Comparison of ENCODE assay signal across 2 cellular contexts in the genomic region with DNA sequence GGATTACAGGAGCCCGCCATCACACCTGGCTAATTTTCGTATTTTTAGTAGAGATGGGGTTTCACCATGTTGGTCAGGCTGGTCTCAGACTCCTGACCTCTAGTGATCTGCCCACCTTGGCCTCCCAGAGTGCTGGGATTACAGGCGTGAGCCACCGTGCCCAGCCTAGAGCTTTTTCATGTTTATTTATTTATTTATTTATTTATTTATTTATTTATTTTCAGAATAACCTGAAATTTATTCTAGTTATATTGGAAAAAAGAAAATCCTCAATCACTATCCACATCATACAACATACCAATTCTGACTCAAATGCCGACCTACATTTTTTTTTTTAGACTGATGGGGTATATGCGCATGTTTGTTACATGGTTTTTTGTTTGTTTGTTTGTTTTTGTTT.
TF ChIP-seq lines count a peak whose summit lies in the region.
"Not testable (repeated sequence)": the region's sequence is repeated elsewhere in the genome, so short reads cannot be mapped to it uniquely, and the experiment has no call there.

No MANE protein-coding gene starts in this region.

- TF ChIP-seq CTCF in HEK293 (tag by site-specific recombination; IDR thresholded peaks at IDR 0.05) = not testable (repeated sequence)

- not testable (repeated sequence) for H3K4me1 ChIP-seq in HEK293 (ENCODE audit: control insufficient read depth, insufficient read depth, low read length)

- not testable (repeated sequence) for H3K4me3 ChIP-seq in HEK293 (ENCODE audit: low read depth, low read length)

- H3K27ac ChIP-seq in HEK293 (ENCODE audit: extremely low read depth, low read depth, low read length) = not testable (repeated sequence)
- H3K27ac ChIP-seq in KOPT-K1 (ENCODE audit: low read depth, low read length, poor library complexity, severe bottlenecking) = peak overlapping the region; percentile 99

- POLR2A ChIA-PET in HEK293 (lab: Yijun Ruan, JAX) = not testable (repeated sequence)

- not testable (repeated sequence) for H3K9me3 ChIP-seq in HEK293 (ENCODE audit: control insufficient read depth, insufficient read depth, low read depth, low read length); KOPT-K1 (ENCODE audit: insufficient read depth, low read length, poor library complexity, severe bottlenecking)

- CTCF ChIA-PET in HEK293 (lab: Yijun Ruan, JAX) = not testable (repeated sequence)

- H3K36me3 ChIP-seq in HEK293 (ENCODE audit: control insufficient read depth in 2 of 2, insufficient read depth in 1 of 2, low read length in 2 of 2); KOPT-K1 (ENCODE audit: insufficient read depth, low read length): not testable (repeated sequence)

TF ChIP-seq in HEK293, 187 proteins besides CTCF, POLR2A, EP300 and RAD21:
- TF ChIP-seq ZNF394 (tag by site-specific recombination; IDR thresholded peaks at IDR 0.05; ENCODE audit: borderline replicate concordance) = peak; percentile 75; the same call in 1 of the 2 replicates
- TF ChIP-seq ZNF623 (tag by site-specific recombination; IDR thresholded peaks at IDR 0.05) = peak; percentile 49
- peak; percentile 26; the same call in 1 of the 2 replicates for TF ChIP-seq ZNF140 (tag by site-specific recombination; IDR thresholded peaks at IDR 0.05)
- peak; percentile 33; the same call in 1 of the 2 replicates for TF ChIP-seq ZNF433 (tag by site-specific recombination; IDR thresholded peaks at IDR 0.05; ENCODE audit: low read depth)
- peak; percentile 51 for TF ChIP-seq ZNF426 (tag by site-specific recombination; IDR thresholded peaks at IDR 0.05)
- TF ChIP-seq, protein P1, sequence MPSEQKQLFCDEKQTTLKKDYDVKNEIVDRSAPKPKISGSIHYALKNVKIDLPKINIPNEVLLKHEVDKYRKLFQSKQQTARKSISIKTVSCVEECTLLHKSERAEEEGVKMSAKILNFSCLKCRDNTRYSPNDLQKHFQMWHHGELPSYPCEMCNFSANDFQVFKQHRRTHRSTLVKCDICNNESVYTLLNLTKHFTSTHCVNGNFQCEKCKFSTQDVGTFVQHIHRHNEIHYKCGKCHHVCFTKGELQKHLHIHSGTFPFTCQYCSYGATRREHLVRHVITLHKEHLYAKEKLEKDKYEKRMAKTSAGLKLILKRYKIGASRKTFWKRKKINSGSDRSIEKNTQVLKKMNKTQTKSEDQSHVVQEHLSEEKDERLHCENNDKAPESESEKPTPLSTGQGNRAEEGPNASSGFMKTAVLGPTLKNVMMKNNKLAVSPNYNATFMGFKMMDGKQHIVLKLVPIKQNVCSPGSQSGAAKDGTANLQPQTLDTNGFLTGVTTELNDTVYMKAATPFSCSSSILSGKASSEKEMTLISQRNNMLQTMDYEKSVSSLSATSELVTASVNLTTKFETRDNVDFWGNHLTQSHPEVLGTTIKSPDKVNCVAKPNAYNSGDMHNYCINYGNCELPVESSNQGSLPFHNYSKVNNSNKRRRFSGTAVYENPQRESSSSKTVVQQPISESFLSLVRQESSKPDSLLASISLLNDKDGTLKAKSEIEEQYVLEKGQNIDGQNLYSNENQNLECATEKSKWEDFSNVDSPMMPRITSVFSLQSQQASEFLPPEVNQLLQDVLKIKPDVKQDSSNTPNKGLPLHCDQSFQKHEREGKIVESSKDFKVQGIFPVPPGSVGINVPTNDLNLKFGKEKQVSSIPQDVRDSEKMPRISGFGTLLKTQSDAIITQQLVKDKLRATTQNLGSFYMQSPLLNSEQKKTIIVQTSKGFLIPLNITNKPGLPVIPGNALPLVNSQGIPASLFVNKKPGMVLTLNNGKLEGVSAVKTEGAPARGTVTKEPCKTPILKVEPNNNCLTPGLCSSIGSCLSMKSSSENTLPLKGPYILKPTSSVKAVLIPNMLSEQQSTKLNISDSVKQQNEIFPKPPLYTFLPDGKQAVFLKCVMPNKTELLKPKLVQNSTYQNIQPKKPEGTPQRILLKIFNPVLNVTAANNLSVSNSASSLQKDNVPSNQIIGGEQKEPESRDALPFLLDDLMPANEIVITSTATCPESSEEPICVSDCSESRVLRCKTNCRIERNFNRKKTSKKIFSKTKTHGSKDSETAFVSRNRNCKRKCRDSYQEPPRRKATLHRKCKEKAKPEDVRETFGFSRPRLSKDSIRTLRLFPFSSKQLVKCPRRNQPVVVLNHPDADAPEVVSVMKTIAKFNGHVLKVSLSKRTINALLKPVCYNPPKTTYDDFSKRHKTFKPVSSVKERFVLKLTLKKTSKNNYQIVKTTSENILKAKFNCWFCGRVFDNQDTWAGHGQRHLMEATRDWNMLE (tag by site-specific recombination; conservative IDR thresholded peaks at IDR 0.05; ENCODE audit: low read depth) = peak; percentile 70
- TF ChIP-seq ZBTB8A (tag by site-specific recombination; IDR thresholded peaks at IDR 0.05) = peak; percentile 50
- TF ChIP-seq, protein P2, sequence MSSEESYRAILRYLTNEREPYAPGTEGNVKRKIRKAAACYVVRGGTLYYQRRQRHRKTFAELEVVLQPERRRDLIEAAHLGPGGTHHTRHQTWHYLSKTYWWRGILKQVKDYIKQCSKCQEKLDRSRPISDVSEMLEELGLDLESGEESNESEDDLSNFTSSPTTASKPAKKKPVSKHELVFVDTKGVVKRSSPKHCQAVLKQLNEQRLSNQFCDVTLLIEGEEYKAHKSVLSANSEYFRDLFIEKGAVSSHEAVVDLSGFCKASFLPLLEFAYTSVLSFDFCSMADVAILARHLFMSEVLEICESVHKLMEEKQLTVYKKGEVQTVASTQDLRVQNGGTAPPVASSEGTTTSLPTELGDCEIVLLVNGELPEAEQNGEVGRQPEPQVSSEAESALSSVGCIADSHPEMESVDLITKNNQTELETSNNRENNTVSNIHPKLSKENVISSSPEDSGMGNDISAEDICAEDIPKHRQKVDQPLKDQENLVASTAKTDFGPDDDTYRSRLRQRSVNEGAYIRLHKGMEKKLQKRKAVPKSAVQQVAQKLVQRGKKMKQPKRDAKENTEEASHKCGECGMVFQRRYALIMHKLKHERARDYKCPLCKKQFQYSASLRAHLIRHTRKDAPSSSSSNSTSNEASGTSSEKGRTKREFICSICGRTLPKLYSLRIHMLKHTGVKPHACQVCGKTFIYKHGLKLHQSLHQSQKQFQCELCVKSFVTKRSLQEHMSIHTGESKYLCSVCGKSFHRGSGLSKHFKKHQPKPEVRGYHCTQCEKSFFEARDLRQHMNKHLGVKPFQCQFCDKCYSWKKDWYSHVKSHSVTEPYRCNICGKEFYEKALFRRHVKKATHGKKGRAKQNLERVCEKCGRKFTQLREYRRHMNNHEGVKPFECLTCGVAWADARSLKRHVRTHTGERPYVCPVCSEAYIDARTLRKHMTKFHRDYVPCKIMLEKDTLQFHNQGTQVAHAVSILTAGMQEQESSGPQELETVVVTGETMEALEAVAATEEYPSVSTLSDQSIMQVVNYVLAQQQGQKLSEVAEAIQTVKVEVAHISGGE (tag by site-specific recombination; conservative IDR thresholded peaks at IDR 0.05; ENCODE audit: low read depth) = peak; percentile 35; the same call in 1 of the 2 replicates
